13 cellular contexts compared by ENCODE assay signal in the genomic region with DNA sequence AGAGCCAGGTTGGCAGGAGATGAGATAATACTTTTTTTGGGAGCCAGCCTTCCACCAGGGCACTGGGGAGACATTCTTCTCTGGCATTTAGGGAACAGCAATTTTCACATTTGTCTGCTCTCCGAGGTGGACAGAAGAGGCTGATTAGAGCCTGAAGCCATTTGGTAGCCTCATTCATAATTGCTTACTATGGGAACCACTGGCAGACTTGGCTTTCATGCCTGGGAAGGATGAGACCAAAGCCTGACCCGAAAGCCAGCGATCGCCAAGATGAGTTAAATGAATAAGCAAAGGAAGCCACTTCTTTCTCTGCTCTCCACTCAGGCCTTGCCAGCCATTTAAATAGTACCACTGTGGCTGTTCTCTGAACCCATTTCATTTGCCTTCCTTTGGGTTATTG.
DNase-seq lines count a peak whose midpoint lies in the region; ATAC-seq and TF ChIP-seq lines count a peak whose summit lies in the region.
"Had no signal": no experiment of that assay in that cellular context is flagged by ENCODE, and none has a peak within 500 bp of the region (broad histone marks: within the 10 kb centered on the region; RNA-seq: fewer than 3 reads in every experiment).

No MANE protein-coding gene starts in this region.

- H3K9me2 ChIP-seq in PC-3 (replicated peaks; ENCODE audit: low read length), result no peaks in the 10 kb centered on the region

- no peaks in the 10 kb centered on the region for H3K9me3 Mint-ChIP-seq in nephron
- peaks cover 0 to 2% (median 0%) of the 10 kb centered on the region in 8 donors for H3K9me3 Mint-ChIP-seq in CD4-positive, alpha-beta memory T cell

- CTCF ChIA-PET in PC-3 (lab: Charles Lee), result no interaction called here
- CTCF ChIA-PET in CD4-positive, alpha-beta memory T cell (lab: Charles Lee; ENCODE audit: partially characterized antibody), result interaction anchor here (2.1 kb wide), 1 partner anchor 18 kb away, joined by 6 read pairs; no protein-coding TSS in a partner anchor

- ATAC-seq in PC-3, result no peak
- ATAC-seq in HG02571 (IDR thresholded peaks at IDR 0.05; ENCODE audit: unreplicated experiment), result no peak
- ATAC-seq: HepG2, Panc1 had no signal

- peaks cover 67% of the 10 kb centered on the region for H3K36me3 Mint-ChIP-seq in nephron (ENCODE audit: low read depth)
- no peaks in the 10 kb centered on the region for H3K36me3 Mint-ChIP-seq in CD4-positive, alpha-beta memory T cell

- no peak overlapping the region for H3K4me3 Mint-ChIP-seq in nephron
- H3K4me3 Mint-ChIP-seq in CD4-positive, alpha-beta memory T cell, result no peak overlapping the region

- H3K79me2 ChIP-seq in PC-3 (ENCODE audit: low read length), result no peaks in the 10 kb centered on the region

- DNase-seq in PC-3, result no peak
- no peak for DNase-seq in esophagus squamous epithelium (lab: John Stamatoyannopoulos, UW)
- no peak for DNase-seq in tibial nerve (ENCODE audit: low spot score in 2 of 2)
- no peak for DNase-seq in CD4-positive, alpha-beta memory T cell
- no peak for DNase-seq in posterior vena cava (ENCODE audit: low spot score)
- DNase-seq: NCI-H187 treated with DMSO at 0.1 percent for 48 hours, NCI-H446 treated with DMSO at 0.1 percent for 48 hours, NCI-H774, Right ventricle myocardium superior had no signal

- TF ChIP-seq EP300 in tibial nerve (IDR thresholded peaks at IDR 0.05), result no peak

- peak overlapping the region in 2 of 3 experiments; percentile 73 to 82 for H3K27ac Mint-ChIP-seq in nephron
- H3K27ac Mint-ChIP-seq in CD4-positive, alpha-beta memory T cell, result no peak overlapping the region

- TF ChIP-seq POLR2A in esophagus squamous epithelium (IDR thresholded peaks at IDR 0.05), result no peak
- TF ChIP-seq POLR2A in tibial nerve (IDR thresholded peaks at IDR 0.05), result no peak

- no peaks in the 10 kb centered on the region for H4K20me1 ChIP-seq in PC-3 (ENCODE audit: low read length)

- WGBS in esophagus squamous epithelium, 2 donors, result 79 to 84% methylated on average over 4 of the region's 4 CpGs
- WGBS in tibial nerve, 2 donors, result 67 to 71% methylated on average over 4 of the region's 4 CpGs

- peaks cover 4% of the 10 kb centered on the region; the same call in 1 of the 2 replicates for H3K36me3 ChIP-seq in PC-3 (ENCODE audit: low read depth, low read length)
- H3K36me3 ChIP-seq in esophagus squamous epithelium, result peaks cover 0 to 17% (median 0%) of the 10 kb centered on the region in 3 donors
- peaks cover 0 to 41% (median 0%) of the 10 kb centered on the region in 3 donors for H3K36me3 ChIP-seq in tibial nerve
- H3K36me3 ChIP-seq in CD4-positive, alpha-beta memory T cell (ENCODE audit: insufficient read depth, low read length), result no peaks in the 10 kb centered on the region

- intact Hi-C loops in PC-3 (cut with micrococcal nuclease), result no loop called here
- intact Hi-C loops in esophagus squamous epithelium (cut with DNase I), result no loop called here
- intact Hi-C loops in CD4-positive, alpha-beta memory T cell (cut with micrococcal nuclease), result no loop called here
- intact Hi-C loops in posterior vena cava (cut with DNase I), result loop anchor here in 1 of 2 donors (5.0 kb wide), 1 partner anchor 45 kb away; no protein-coding TSS in a partner anchor

- no peak overlapping the region for H2AFZ ChIP-seq in PC-3 (ENCODE audit: low read length)

- H3F3A ChIP-seq in PC-3 (ENCODE audit: low read length, unreplicated experiment), result no peaks in the 10 kb centered on the region

- H3K4me3 ChIP-seq in PC-3 (ENCODE audit: low read length), result no peak overlapping the region
- no peak overlapping the region for H3K4me3 ChIP-seq in esophagus squamous epithelium
- H3K4me3 ChIP-seq in tibial nerve, result no peak overlapping the region
- no peak overlapping the region for H3K4me3 ChIP-seq in CD4-positive, alpha-beta memory T cell (ENCODE audit: low read length in 2 of 2)

- peaks cover 72% of the 10 kb centered on the region for H3K4me1 Mint-ChIP-seq in nephron
- no peaks in the 10 kb centered on the region for H3K4me1 Mint-ChIP-seq in CD4-positive, alpha-beta memory T cell

- TF ChIP-seq CTCF in PC-3 (conservative IDR thresholded peaks at IDR 0.05; ENCODE audit: low read depth, low read length) (no peak), esophagus squamous epithelium (IDR thresholded peaks at IDR 0.05) (no peak), nephron (IDR thresholded peaks at IDR 0.05; ENCODE audit: unreplicated experiment in 3 of 3) (no peak), tibial nerve (IDR thresholded peaks at IDR 0.05) (no peak)

- H3K4me1 ChIP-seq in PC-3 (ENCODE audit: insufficient read depth, low read length) (peaks cover 70% of the 10 kb centered on the region), esophagus squamous epithelium (peaks cover 11 to 94% (median 49%) of the 10 kb centered on the region in 3 donors), tibial nerve (peaks cover 6 to 100% (median 47%) of the 10 kb centered on the region in 4 donors)
- H3K4me1 ChIP-seq in CD4-positive, alpha-beta memory T cell (ENCODE audit: insufficient read depth, low read length), result no peaks in the 10 kb centered on the region

- H3K27me3 ChIP-seq in PC-3 (ENCODE audit: low read length) (no peaks in the 10 kb centered on the region), esophagus squamous epithelium (no peaks in the 10 kb centered on the region), tibial nerve (no peaks in the 10 kb centered on the region)
- H3K27me3 ChIP-seq in CD4-positive, alpha-beta memory T cell (ENCODE audit: insufficient read depth, low read length), result no peaks in the 10 kb centered on the region

- H3K9me3 ChIP-seq in PC-3 (ENCODE audit: low read length) (no peaks in the 10 kb centered on the region), esophagus squamous epithelium (no peaks in the 10 kb centered on the region), tibial nerve (no peaks in the 10 kb centered on the region)
- H3K9me3 ChIP-seq in CD4-positive, alpha-beta memory T cell (ENCODE audit: control insufficient read depth in 1 of 2, low read length in 2 of 2), result no peaks in the 10 kb centered on the region

- no peak overlapping the region for H3K4me2 ChIP-seq in PC-3 (ENCODE audit: low read length)

- BruUV-seq in PC-3 (replicated peaks; lab: Mats Ljungman, UMichigan), result no TSS peak

- H3K9ac ChIP-seq in PC-3 (ENCODE audit: low read length), result no peak overlapping the region; the same call in 1 of the 2 replicates

- POLR2A ChIA-PET in PC-3 (lab: Charles Lee; ENCODE audit: unreplicated experiment), result no interaction called here
- POLR2A ChIA-PET in CD4-positive, alpha-beta memory T cell (lab: Charles Lee; ENCODE audit: partially characterized antibody), result no interaction called here

- H3K27ac ChIP-seq in PC-3 (ENCODE audit: low read length) (peak overlapping the region; percentile 67; the same call in 1 of the 2 replicates), esophagus squamous epithelium (peak overlapping the region in 3 of 4 donors; percentile 53 to 85 (median 76)), tibial nerve (peak overlapping the region; percentile 2 to 90 (median 58))
- no peak overlapping the region for H3K27ac ChIP-seq in CD4-positive, alpha-beta memory T cell (ENCODE audit: low read depth, low read length)

- peaks cover 7% of the 10 kb centered on the region for H3K27me3 Mint-ChIP-seq in nephron (ENCODE audit: low read depth)
- peaks cover 14 to 30% of the 10 kb centered on the region in 2 donors for H3K27me3 Mint-ChIP-seq in CD4-positive, alpha-beta memory T cell

Comparison
In these comparisons a context has a peak if more than half of its experiments do, and no peak if none do; other contexts are left out.
1. H3K27ac Mint-ChIP-seq: peak in nephron (2 of 3); none in CD4-positive, alpha-beta memory T cell (0 of 7).